In the genomic region with DNA sequence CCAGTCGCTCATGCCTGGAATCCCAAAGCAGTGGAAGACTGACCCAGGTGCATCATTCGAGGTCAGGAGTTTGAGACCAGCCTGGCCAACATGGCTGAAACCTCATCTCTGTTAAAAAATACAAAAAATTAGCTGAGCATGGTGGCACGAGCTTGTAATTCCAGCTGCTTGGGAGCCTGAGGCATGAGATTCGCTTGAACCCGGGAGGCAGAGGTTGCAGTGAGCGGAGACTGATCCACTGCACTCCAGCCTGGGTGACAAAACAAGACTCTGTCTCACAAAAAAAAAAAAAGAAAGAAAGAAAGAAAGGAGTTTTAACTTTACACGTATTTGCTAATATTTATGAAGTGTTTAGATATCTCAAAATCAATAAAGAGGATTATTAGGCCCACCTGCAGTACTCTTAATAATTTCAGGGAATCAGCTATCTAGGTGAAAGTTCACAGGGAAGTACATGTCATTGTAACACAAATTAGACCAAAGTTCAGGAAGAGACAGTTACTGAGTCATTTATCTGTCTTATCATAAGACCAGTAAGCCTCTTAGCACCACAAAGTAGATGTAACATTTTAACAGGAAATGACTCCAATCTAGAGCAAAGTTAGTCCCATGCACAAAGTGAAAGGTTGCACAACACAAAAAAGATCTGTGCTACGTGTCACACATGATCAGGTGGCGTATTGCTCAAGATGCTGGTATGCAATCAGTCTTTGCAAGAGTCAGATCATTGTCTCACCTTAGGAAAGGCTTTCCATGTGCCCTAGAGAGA, we compare ENCODE assay signal across 1 cellular context.
TF ChIP-seq lines count a peak whose summit lies in the region.

No MANE protein-coding gene starts in this region.

TF ChIP-seq in HepG2, 621 proteins besides CTCF, POLR2A, EP300 and RAD21 (continued from another document and continues in another):
- TF ChIP-seq TARDBP (CRISPR knock-in tag; IDR thresholded peaks at IDR 0.05) (peak; percentile 100), THAP11 (CRISPR knock-in tag; IDR thresholded peaks at IDR 0.05) (peak; percentile 89), NR3C1 (CRISPR knock-in tag; IDR thresholded peaks at IDR 0.05) (no peak), FOXK1 (CRISPR knock-in tag; IDR thresholded peaks at IDR 0.05; ENCODE audit: borderline replicate concordance, low read depth) (peak; percentile 96), RBM39 (IDR thresholded peaks at IDR 0.05; ENCODE audit: low read depth, low read length, poor library complexity, severe bottlenecking) (no peak), GFI1 (CRISPR knock-in tag; IDR thresholded peaks at IDR 0.05; ENCODE audit: borderline replicate concordance) (peak; percentile 97), ZKSCAN8 (CRISPR knock-in tag; IDR thresholded peaks at IDR 0.05; ENCODE audit: borderline replicate concordance) (peak; percentile 97), MED1 (CRISPR knock-in tag; IDR thresholded peaks at IDR 0.05) (peak; percentile 100), SOX6 (IDR thresholded peaks at IDR 0.05) (no peak), SOX6 (CRISPR knock-in tag; IDR thresholded peaks at IDR 0.05) (peak; percentile 99), ZEB1 (IDR thresholded peaks at IDR 0.05; ENCODE audit: insufficient replicate concordance, low read depth) (peak; percentile 93), SAP130 (CRISPR knock-in tag; IDR thresholded peaks at IDR 0.05; ENCODE audit: low read depth) (peak; percentile 96), ZNF256 (CRISPR knock-in tag; conservative IDR thresholded peaks at IDR 0.05) (no peak), ZMYM4 (CRISPR knock-in tag; IDR thresholded peaks at IDR 0.05) (peak; percentile 88), ZNF230 (CRISPR knock-in tag; IDR thresholded peaks at IDR 0.05) (peak; percentile 51; the same call in 1 of the 2 replicates), ZNF749 (CRISPR knock-in tag; IDR thresholded peaks at IDR 0.05; ENCODE audit: borderline replicate concordance) (peak; percentile 53; the same call in 1 of the 2 replicates), ZNF24 (IDR thresholded peaks at IDR 0.05) (peak; percentile 32; the same call in 1 of the 2 replicates), NPAS2 (CRISPR knock-in tag; IDR thresholded peaks at IDR 0.05; ENCODE audit: borderline replicate concordance) (no peak), SALL2 (CRISPR knock-in tag; IDR thresholded peaks at IDR 0.05) (peak; percentile 65; the same call in 1 of the 2 replicates), TBL1XR1 (IDR thresholded peaks at IDR 0.05; ENCODE audit: borderline replicate concordance, low read length, partially characterized antibody) (peak; percentile 97), ZNF607 (CRISPR knock-in tag; IDR thresholded peaks at IDR 0.05; ENCODE audit: borderline replicate concordance) (peak; percentile 75; the same call in 1 of the 2 replicates), ZNF20 (CRISPR knock-in tag; IDR thresholded peaks at IDR 0.05) (no peak), ZSCAN12 (CRISPR knock-in tag; IDR thresholded peaks at IDR 0.05) (no peak), TCF7 (IDR thresholded peaks at IDR 0.05; ENCODE audit: low read depth) (peak; percentile 95), TCF7L2 (IDR thresholded peaks at IDR 0.05; ENCODE audit: low read depth, low read length) (peak; percentile 68)
- TF ChIP-seq, protein P1, sequence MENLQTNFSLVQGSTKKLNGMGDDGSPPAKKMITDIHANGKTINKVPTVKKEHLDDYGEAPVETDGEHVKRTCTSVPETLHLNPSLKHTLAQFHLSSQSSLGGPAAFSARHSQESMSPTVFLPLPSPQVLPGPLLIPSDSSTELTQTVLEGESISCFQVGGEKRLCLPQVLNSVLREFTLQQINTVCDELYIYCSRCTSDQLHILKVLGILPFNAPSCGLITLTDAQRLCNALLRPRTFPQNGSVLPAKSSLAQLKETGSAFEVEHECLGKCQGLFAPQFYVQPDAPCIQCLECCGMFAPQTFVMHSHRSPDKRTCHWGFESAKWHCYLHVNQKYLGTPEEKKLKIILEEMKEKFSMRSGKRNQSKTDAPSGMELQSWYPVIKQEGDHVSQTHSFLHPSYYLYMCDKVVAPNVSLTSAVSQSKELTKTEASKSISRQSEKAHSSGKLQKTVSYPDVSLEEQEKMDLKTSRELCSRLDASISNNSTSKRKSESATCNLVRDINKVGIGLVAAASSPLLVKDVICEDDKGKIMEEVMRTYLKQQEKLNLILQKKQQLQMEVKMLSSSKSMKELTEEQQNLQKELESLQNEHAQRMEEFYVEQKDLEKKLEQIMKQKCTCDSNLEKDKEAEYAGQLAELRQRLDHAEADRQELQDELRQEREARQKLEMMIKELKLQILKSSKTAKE (CRISPR knock-in tag; IDR thresholded peaks at IDR 0.05; ENCODE audit: borderline replicate concordance), result peak; percentile 97
- TF ChIP-seq, protein P2, sequence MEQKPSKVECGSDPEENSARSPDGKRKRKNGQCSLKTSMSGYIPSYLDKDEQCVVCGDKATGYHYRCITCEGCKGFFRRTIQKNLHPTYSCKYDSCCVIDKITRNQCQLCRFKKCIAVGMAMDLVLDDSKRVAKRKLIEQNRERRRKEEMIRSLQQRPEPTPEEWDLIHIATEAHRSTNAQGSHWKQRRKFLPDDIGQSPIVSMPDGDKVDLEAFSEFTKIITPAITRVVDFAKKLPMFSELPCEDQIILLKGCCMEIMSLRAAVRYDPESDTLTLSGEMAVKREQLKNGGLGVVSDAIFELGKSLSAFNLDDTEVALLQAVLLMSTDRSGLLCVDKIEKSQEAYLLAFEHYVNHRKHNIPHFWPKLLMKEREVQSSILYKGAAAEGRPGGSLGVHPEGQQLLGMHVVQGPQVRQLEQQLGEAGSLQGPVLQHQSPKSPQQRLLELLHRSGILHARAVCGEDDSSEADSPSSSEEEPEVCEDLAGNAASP (CRISPR knock-in tag; IDR thresholded peaks at IDR 0.05; ENCODE audit: borderline replicate concordance), result peak; percentile 95; the same call in 1 of the 2 replicates
- TF ChIP-seq, protein P3, sequence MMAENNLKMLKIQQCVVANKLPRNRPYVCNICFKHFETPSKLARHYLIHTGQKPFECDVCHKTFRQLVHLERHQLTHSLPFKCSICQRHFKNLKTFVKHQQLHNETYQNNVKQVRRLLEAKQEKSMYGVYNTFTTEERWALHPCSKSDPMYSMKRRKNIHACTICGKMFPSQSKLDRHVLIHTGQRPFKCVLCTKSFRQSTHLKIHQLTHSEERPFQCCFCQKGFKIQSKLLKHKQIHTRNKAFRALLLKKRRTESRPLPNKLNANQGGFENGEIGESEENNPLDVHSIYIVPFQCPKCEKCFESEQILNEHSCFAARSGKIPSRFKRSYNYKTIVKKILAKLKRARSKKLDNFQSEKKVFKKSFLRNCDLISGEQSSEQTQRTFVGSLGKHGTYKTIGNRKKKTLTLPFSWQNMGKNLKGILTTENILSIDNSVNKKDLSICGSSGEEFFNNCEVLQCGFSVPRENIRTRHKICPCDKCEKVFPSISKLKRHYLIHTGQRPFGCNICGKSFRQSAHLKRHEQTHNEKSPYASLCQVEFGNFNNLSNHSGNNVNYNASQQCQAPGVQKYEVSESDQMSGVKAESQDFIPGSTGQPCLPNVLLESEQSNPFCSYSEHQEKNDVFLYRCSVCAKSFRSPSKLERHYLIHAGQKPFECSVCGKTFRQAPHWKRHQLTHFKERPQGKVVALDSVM (CRISPR knock-in tag; IDR thresholded peaks at IDR 0.05), result peak; percentile 74
- TF ChIP-seq, protein P4, sequence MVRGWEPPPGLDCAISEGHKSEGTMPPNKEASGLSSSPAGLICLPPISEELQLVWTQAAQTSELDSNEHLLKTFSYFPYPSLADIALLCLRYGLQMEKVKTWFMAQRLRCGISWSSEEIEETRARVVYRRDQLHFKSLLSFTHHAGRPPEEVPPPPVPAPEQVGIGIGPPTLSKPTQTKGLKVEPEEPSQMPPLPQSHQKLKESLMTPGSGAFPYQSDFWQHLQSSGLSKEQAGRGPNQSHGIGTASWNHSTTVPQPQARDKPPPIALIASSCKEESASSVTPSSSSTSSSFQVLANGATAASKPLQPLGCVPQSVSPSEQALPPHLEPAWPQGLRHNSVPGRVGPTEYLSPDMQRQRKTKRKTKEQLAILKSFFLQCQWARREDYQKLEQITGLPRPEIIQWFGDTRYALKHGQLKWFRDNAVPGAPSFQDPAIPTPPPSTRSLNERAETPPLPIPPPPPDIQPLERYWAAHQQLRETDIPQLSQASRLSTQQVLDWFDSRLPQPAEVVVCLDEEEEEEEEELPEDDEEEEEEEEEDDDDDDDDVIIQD (CRISPR knock-in tag; IDR thresholded peaks at IDR 0.05; ENCODE audit: low read depth), result peak; percentile 97
- TF ChIP-seq, protein P5, sequence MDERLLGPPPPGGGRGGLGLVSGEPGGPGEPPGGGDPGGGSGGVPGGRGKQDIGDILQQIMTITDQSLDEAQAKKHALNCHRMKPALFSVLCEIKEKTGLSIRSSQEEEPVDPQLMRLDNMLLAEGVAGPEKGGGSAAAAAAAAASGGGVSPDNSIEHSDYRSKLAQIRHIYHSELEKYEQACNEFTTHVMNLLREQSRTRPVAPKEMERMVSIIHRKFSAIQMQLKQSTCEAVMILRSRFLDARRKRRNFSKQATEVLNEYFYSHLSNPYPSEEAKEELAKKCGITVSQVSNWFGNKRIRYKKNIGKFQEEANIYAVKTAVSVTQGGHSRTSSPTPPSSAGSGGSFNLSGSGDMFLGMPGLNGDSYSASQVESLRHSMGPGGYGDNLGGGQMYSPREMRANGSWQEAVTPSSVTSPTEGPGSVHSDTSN (CRISPR knock-in tag; IDR thresholded peaks at IDR 0.05), result 0 out of 2 replicates have a peak, but pooled peaks have one; percentile 43
- TF ChIP-seq, protein P6, sequence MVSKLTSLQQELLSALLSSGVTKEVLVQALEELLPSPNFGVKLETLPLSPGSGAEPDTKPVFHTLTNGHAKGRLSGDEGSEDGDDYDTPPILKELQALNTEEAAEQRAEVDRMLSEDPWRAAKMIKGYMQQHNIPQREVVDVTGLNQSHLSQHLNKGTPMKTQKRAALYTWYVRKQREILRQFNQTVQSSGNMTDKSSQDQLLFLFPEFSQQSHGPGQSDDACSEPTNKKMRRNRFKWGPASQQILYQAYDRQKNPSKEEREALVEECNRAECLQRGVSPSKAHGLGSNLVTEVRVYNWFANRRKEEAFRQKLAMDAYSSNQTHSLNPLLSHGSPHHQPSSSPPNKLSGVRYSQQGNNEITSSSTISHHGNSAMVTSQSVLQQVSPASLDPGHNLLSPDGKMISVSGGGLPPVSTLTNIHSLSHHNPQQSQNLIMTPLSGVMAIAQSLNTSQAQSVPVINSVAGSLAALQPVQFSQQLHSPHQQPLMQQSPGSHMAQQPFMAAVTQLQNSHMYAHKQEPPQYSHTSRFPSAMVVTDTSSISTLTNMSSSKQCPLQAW (CRISPR knock-in tag; IDR thresholded peaks at IDR 0.05), result peak; percentile 91
- TF ChIP-seq, protein P7, sequence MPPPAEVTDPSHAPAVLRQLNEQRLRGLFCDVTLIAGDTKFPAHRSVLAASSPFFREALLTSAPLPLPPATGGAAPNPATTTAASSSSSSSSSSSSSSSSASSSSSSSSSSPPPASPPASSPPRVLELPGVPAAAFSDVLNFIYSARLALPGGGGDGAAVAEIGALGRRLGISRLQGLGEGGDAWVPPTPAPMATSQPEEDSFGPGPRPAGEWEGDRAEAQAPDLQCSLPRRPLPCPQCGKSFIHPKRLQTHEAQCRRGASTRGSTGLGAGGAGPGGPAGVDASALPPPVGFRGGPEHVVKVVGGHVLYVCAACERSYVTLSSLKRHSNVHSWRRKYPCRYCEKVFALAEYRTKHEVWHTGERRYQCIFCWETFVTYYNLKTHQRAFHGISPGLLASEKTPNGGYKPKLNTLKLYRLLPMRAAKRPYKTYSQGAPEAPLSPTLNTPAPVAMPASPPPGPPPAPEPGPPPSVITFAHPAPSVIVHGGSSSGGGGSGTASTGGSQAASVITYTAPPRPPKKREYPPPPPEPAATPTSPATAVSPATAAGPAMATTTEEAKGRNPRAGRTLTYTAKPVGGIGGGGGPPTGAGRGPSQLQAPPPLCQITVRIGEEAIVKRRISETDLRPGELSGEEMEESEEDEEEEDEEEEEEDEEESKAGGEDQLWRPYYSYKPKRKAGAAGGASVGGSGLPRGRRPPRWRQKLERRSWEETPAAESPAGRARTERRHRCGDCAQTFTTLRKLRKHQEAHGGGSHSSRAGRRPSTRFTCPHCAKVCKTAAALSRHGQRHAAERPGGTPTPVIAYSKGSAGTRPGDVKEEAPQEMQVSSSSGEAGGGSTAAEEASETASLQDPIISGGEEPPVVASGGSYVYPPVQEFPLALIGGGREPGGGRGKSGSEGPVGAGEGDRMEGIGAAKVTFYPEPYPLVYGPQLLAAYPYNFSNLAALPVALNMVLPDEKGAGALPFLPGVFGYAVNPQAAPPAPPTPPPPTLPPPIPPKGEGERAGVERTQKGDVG (CRISPR knock-in tag; IDR thresholded peaks at IDR 0.05; ENCODE audit: borderline replicate concordance), result no peak
- TF ChIP-seq, protein P8, sequence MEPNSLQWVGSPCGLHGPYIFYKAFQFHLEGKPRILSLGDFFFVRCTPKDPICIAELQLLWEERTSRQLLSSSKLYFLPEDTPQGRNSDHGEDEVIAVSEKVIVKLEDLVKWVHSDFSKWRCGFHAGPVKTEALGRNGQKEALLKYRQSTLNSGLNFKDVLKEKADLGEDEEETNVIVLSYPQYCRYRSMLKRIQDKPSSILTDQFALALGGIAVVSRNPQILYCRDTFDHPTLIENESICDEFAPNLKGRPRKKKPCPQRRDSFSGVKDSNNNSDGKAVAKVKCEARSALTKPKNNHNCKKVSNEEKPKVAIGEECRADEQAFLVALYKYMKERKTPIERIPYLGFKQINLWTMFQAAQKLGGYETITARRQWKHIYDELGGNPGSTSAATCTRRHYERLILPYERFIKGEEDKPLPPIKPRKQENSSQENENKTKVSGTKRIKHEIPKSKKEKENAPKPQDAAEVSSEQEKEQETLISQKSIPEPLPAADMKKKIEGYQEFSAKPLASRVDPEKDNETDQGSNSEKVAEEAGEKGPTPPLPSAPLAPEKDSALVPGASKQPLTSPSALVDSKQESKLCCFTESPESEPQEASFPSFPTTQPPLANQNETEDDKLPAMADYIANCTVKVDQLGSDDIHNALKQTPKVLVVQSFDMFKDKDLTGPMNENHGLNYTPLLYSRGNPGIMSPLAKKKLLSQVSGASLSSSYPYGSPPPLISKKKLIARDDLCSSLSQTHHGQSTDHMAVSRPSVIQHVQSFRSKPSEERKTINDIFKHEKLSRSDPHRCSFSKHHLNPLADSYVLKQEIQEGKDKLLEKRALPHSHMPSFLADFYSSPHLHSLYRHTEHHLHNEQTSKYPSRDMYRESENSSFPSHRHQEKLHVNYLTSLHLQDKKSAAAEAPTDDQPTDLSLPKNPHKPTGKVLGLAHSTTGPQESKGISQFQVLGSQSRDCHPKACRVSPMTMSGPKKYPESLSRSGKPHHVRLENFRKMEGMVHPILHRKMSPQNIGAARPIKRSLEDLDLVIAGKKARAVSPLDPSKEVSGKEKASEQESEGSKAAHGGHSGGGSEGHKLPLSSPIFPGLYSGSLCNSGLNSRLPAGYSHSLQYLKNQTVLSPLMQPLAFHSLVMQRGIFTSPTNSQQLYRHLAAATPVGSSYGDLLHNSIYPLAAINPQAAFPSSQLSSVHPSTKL (CRISPR knock-in tag; IDR thresholded peaks at IDR 0.05), result peak; percentile 100
- TF ChIP-seq, protein P9, sequence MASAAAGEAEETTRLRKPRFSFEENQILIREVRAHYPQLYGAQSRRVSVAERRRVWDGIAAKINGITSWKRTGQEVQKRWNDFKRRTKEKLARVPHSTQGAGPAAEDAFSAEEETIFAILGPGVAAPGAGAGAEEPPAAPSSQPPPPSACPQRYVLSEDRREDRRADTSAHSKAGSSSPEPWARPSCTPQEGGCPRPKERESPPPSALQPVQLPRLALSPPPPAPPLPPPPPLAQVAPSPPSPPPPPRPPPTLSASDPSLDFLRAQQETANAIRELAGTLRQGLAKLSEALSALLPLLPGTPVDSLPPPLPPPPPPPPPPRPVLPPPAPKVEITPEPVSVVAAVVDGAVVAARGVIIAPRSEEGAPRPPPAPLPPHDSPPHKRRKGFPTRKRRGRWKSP (CRISPR knock-in tag; IDR thresholded peaks at IDR 0.05), result peak; percentile 74; the same call in 1 of the 2 replicates
- TF ChIP-seq, protein P10, sequence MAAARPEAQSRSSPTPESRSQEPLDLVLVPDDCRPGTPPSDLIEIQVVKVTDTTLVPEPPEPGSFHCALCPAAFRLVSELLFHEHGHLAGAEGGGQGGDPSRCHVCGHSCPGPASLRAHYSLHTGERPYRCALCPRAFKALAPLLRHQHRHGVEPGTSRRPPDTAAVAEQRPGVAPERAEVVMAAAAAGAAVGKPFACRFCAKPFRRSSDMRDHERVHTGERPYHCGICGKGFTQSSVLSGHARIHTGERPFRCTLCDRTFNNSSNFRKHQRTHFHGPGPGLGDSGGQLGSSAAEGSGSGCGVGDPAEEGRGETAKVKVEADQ (CRISPR knock-in tag; IDR thresholded peaks at IDR 0.05; ENCODE audit: borderline replicate concordance), result 0 out of 2 replicates have a peak, but pooled peaks have one; percentile 31
